In the genomic region with DNA sequence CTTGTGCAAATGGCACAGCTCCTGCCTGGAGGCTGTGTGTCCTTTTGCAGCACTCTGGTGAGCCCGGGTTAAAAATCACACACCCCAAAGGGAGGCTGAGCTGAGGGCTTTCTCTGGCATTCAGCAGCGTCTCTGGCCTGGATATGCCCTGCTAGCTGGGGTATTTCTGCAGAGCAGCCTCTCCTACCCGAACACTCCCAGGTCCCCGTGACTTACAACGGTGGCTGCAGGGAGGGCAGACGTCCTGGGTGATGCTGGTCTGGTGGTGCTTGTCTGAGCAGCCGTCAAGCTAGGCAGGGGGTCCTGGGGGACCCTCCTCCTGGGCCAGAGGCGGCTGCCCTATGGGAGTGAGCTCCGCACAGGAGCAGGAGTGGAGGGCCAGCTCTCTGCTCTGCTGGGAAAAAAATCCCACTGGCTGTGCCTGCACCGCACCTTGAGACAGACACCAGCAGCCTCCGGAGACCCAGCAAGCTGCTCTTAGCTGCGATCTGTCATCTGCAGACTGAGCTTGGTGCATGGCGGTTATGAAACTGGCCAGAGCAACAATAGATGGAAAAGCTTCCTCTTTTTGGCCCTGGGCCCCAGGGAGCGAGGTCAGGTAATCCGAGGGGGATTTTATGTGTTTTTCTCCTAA, we compare ENCODE assay signal across 8 cellular contexts. TPM values are rescaled to one million over a fixed set of nuclear protein-coding genes. Genes with fewer than 3 reads are reported as not detected.
DNase-seq lines count a peak whose midpoint lies in the region; ATAC-seq and FAIRE-seq lines count a peak whose summit lies in the region.

No MANE protein-coding gene starts in this region.

- H3K4me3 Mint-ChIP-seq in activated CD4-positive, alpha-beta T cell treated with anti-CD3 and anti-CD28 coated beads, Interleukin-2, amount 10 ng/mL, durations not matched to agents 24 days and 14 days, result no peak overlapping the region

- H3K27me3 Mint-ChIP-seq in activated CD4-positive, alpha-beta T cell treated with anti-CD3 and anti-CD28 coated beads, Interleukin-2, amount 10 ng/mL, durations not matched to agents 24 days and 14 days, result no peaks in the 10 kb centered on the region

- H3K36me3 Mint-ChIP-seq in activated CD4-positive, alpha-beta T cell treated with anti-CD3 and anti-CD28 coated beads, Interleukin-2, amount 10 ng/mL, durations not matched to agents 24 days and 14 days (ENCODE audit: low read depth), result peaks cover 34% of the 10 kb centered on the region

- FAIRE-seq in RCC 7860 (lab: Jason Lieb, UNC), result no peak

- peaks cover 27% of the 10 kb centered on the region for H3K4me1 Mint-ChIP-seq in activated CD4-positive, alpha-beta T cell treated with anti-CD3 and anti-CD28 coated beads, Interleukin-2, amount 10 ng/mL, durations not matched to agents 24 days and 14 days

- peaks cover 4% of the 10 kb centered on the region for H3K9me3 Mint-ChIP-seq in activated CD4-positive, alpha-beta T cell treated with anti-CD3 and anti-CD28 coated beads, Interleukin-2, amount 10 ng/mL, durations not matched to agents 24 days and 14 days

- H3K27ac Mint-ChIP-seq in activated CD4-positive, alpha-beta T cell treated with anti-CD3 and anti-CD28 coated beads, Interleukin-2, amount 10 ng/mL, durations not matched to agents 24 days and 14 days, result peak overlapping the region; percentile 64

- intact Hi-C loops in activated CD4-positive, alpha-beta T cell treated with anti-CD3 and anti-CD28 coated beads, Interleukin-2, amount 10 ng/mL, durations not matched to agents 24 days and 14 days (cut with micrococcal nuclease), result no loop called here
- intact Hi-C loops in Right ventricle myocardium superior (cut with DNase I), result no loop called here

- ATAC-seq in HG02759 (IDR thresholded peaks at IDR 0.05; ENCODE audit: unreplicated experiment) (peak; percentile 51), Right ventricle myocardium superior (ENCODE audit: poor library complexity) (peak; percentile 25)

- no peak for DNase-seq in activated CD4-positive, alpha-beta T cell treated with anti-CD3 and anti-CD28 coated beads, Interleukin-2, amount 10 ng/mL, durations not matched to agents 24 days and 14 days
- no peak for DNase-seq in activated CD4-positive, alpha-beta T cell treated with anti-CD3 and anti-CD28 coated beads, Interleukin-2, amount 50 U/mL, for 1 hour
- peak; percentile 61 for DNase-seq in NOMO-1 treated with dmso at 0.1 percent for 144 hours (lab: John Stamatoyannopoulos, UW; ENCODE audit: unreplicated experiment)
- DNase-seq in Right ventricle myocardium superior, result no peak
- DNase-seq in RCC 7860 (ENCODE audit: low spot score), result no peak
- DNase-seq in activated gamma-delta T cell (lab: John Stamatoyannopoulos, UW), result no peak
- DNase-seq in occipital lobe (lab: John Stamatoyannopoulos, UW), result no peak

RNA-seq across cellular contexts. Expression of a gene that starts 41.3 kb away (rescaled TPM):
- total RNA-seq in activated CD4-positive, alpha-beta T cell treated with anti-CD3 and anti-CD28 coated beads, Interleukin-2, amount 10 ng/mL, durations not matched to agents 24 days and 14 days, result 44.5 and 46.6 TPM in 2 replicates
- 31.8 TPM for total RNA-seq in Right ventricle myocardium superior
- total RNA-seq in occipital lobe, result 11.1 TPM

RNA-seq across cellular contexts. Expression of a gene that starts 43.0 kb away (rescaled TPM):
- total RNA-seq in activated CD4-positive, alpha-beta T cell treated with anti-CD3 and anti-CD28 coated beads, Interleukin-2, amount 10 ng/mL, durations not matched to agents 24 days and 14 days, result 19.1 and 19.5 TPM in 2 replicates
- total RNA-seq in Right ventricle myocardium superior, result 1.6 TPM
- 0.16 TPM for total RNA-seq in occipital lobe
